In the genomic region with DNA sequence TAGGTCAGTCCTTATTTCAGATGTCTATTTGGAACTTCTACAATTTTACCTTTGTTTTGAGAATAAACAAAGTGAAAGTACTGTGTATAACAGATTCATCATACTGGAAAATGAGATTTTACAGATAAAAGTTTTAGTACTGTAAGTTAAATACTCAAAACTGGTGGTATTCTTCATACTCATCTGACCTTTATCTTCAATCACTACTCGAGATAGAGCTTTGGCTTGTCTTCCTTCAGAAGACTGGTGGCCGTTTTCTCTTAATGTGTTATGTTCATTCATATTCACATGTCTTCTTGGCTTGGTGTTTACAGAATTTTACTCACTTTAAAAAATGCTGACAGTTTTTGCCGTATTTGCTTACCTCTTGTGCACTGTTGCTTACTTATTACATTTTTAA, we compare ENCODE assay signal across 8 cellular contexts. TPM values are rescaled to one million over a fixed set of nuclear protein-coding genes. Genes with fewer than 3 reads are reported as not detected.
DNase-seq lines count a peak whose midpoint lies in the region; ATAC-seq and TF ChIP-seq lines count a peak whose summit lies in the region.

No MANE protein-coding gene starts in this region.

- peak overlapping the region; percentile 18 to 42 for H3K9ac ChIP-seq in liver (ENCODE audit: low read depth in 1 of 2, low read length in 2 of 2)

- H3K4me1 ChIP-seq in heart left ventricle = peaks cover 0 to 75% (median 48%) of the 10 kb centered on the region in 12 donors
- peaks cover 11 to 43% (median 35%) of the 10 kb centered on the region in 4 donors for H3K4me1 ChIP-seq in liver (ENCODE audit: control insufficient read depth in 4 of 4, insufficient read depth in 4 of 4, low read length in 3 of 4)
- peaks cover 36% of the 10 kb centered on the region for H3K4me1 ChIP-seq in upper lobe of right lung

- H3K4me1 Mint-ChIP-seq in activated T-helper 17 cell treated with anti-CD3 and anti-CD28 coated beads, Interleukin-2, amount 50 U/mL, for 72 hours = peaks cover 28% of the 10 kb centered on the region

- ATAC-seq in heart left ventricle (no peak), upper lobe of right lung (no peak), HG03095 (IDR thresholded peaks at IDR 0.05; ENCODE audit: unreplicated experiment) (no peak), GM19328 (IDR thresholded peaks at IDR 0.05; ENCODE audit: unreplicated experiment) (no peak), esophagus mucosa (no peak)
- ATAC-seq in activated T-helper 17 cell treated with anti-CD3 and anti-CD28 coated beads, Interleukin-2, amount 50 U/mL, for 72 hours (replicated peaks) = peak; percentile 30

- H3K36me3 Mint-ChIP-seq in activated T-helper 17 cell treated with anti-CD3 and anti-CD28 coated beads, Interleukin-2, amount 50 U/mL, for 72 hours (ENCODE audit: low read depth) = peaks cover 12% of the 10 kb centered on the region

- H3K27me3 Mint-ChIP-seq in activated T-helper 17 cell treated with anti-CD3 and anti-CD28 coated beads, Interleukin-2, amount 50 U/mL, for 72 hours = no peaks in the 10 kb centered on the region

- intact Hi-C loops in heart left ventricle (cut with DNase I) = loop anchor here in 4 of 10 donors (5.0 to 10.0 kb wide), 4 partner anchors 51 to 541 kb away; partner anchors contain the start of gene HNMT (in 2 of the 4)
- intact Hi-C loops in cardiac septum (cut with DNase I) = loop anchor here (5.0 to 10.0 kb wide), 2 partner anchors 201 to 536 kb away; no protein-coding TSS in a partner anchor
- intact Hi-C loops in upper lobe of right lung (cut with DNase I) = no loop called here

- no peaks in the 10 kb centered on the region for H3K36me3 ChIP-seq in heart left ventricle
- H3K36me3 ChIP-seq in liver (ENCODE audit: control insufficient read depth in 4 of 4, insufficient read depth in 3 of 4, low read depth in 1 of 4, low read length in 3 of 4) = no peaks in the 10 kb centered on the region
- no peaks in the 10 kb centered on the region for H3K36me3 ChIP-seq in upper lobe of right lung

- TF ChIP-seq RAD21 in liver (IDR thresholded peaks at IDR 0.05) = no peak

- no peaks in the 10 kb centered on the region for H3K9me3 Mint-ChIP-seq in activated T-helper 17 cell treated with anti-CD3 and anti-CD28 coated beads, Interleukin-2, amount 50 U/mL, for 72 hours

- H3K27ac Mint-ChIP-seq in activated T-helper 17 cell treated with anti-CD3 and anti-CD28 coated beads, Interleukin-2, amount 50 U/mL, for 72 hours = peak overlapping the region; percentile 97

- H3K4me3 ChIP-seq in heart left ventricle (peak overlapping the region in 10 of 12 donors; percentile 75 to 97 (median 94)), liver (ENCODE audit: low read depth in 1 of 3, low read length in 3 of 3) (peak overlapping the region in 1 of 3 donors; percentile 99), upper lobe of right lung (peak overlapping the region; percentile 91)

- 21 to 26% (median 25%) methylated on average over 3 of the region's 3 CpGs for WGBS in heart left ventricle, 4 donors
- 11% methylated on average over 3 of the region's 3 CpGs for WGBS in liver

- peak overlapping the region; percentile 96 for H3K4me3 Mint-ChIP-seq in activated T-helper 17 cell treated with anti-CD3 and anti-CD28 coated beads, Interleukin-2, amount 50 U/mL, for 72 hours

- no peak for TF ChIP-seq CTCF in heart left ventricle (IDR thresholded peaks at IDR 0.05)
- no peak for TF ChIP-seq CTCF in liver (IDR thresholded peaks at IDR 0.05; ENCODE audit: low read depth, low read length, missing input control)
- TF ChIP-seq CTCF in upper lobe of right lung (IDR thresholded peaks at IDR 0.05) = no peak

- H3K27ac ChIP-seq in heart left ventricle (peak overlapping the region in 2 of 12 donors; percentile 93 to 94), liver (ENCODE audit: low read depth in 1 of 2, low read length in 2 of 2) (peak overlapping the region; percentile 15 to 48), upper lobe of right lung (no peak overlapping the region)

- H3K27me3 ChIP-seq in heart left ventricle (no peaks in the 10 kb centered on the region), liver (ENCODE audit: control insufficient read depth in 4 of 4, insufficient read depth in 4 of 4, low read length in 3 of 4) (no peaks in the 10 kb centered on the region), upper lobe of right lung (no peaks in the 10 kb centered on the region)

- no peak for TF ChIP-seq POLR2A in heart left ventricle (IDR thresholded peaks at IDR 0.05)

- no peak for DNase-seq in heart left ventricle
- no peak for DNase-seq in cardiac septum (ENCODE audit: low spot score)
- no peak for DNase-seq in upper lobe of right lung

- H3K9me3 ChIP-seq in heart left ventricle = no peaks in the 10 kb centered on the region
- H3K9me3 ChIP-seq in liver (ENCODE audit: control insufficient read depth in 4 of 4, low read length in 3 of 4) = no peaks in the 10 kb centered on the region
- H3K9me3 ChIP-seq in upper lobe of right lung = no peaks in the 10 kb centered on the region

TF ChIP-seq in liver, 16 proteins besides CTCF, POLR2A, EP300 and RAD21:
- TF ChIP-seq HNF4G (IDR thresholded peaks at IDR 0.05) = no peak
- TF ChIP-seq REST (IDR thresholded peaks at IDR 0.05) = no peak
- no peak for TF ChIP-seq NR2F2 (IDR thresholded peaks at IDR 0.05)
- TF ChIP-seq FOXA2 (IDR thresholded peaks at IDR 0.05) = no peak
- no peak for TF ChIP-seq EGR1 (IDR thresholded peaks at IDR 0.05; ENCODE audit: low read depth in 2 of 2)
- TF ChIP-seq MAX (IDR thresholded peaks at IDR 0.05) = no peak
- TF ChIP-seq FOXA1 (IDR thresholded peaks at IDR 0.05) = no peak
- no peak for TF ChIP-seq ZBTB33 (IDR thresholded peaks at IDR 0.05)
- no peak for TF ChIP-seq HNF4A (conservative IDR thresholded peaks at IDR 0.05)
- no peak for TF ChIP-seq YY1 (IDR thresholded peaks at IDR 0.05)
- no peak for TF ChIP-seq JUND (IDR thresholded peaks at IDR 0.05)
- no peak for TF ChIP-seq SP1 (IDR thresholded peaks at IDR 0.05)
- TF ChIP-seq TAF1 (conservative IDR thresholded peaks at IDR 0.05) = no peak
- TF ChIP-seq ATF3 (IDR thresholded peaks at IDR 0.05) = no peak
- TF ChIP-seq RXRA (IDR thresholded peaks at IDR 0.05) = no peak
- no peak for TF ChIP-seq GABPA (IDR thresholded peaks at IDR 0.05 in 1 of 2, conservative IDR thresholded peaks at IDR 0.05 in 1 of 2)

RNA-seq across cellular contexts. Expression of gene SPOPL, which starts 2.1 kb away (rescaled TPM):
- total RNA-seq in heart left ventricle (10 to 100 TPM; 11.4 to 20.6 (median 17.7) TPM), cardiac septum (15.4 TPM), liver (10 to 100 TPM; 15.2 to 15.8 TPM), upper lobe of right lung (26.3 TPM), esophagus mucosa (8.8 TPM)
- polyA plus RNA-seq in heart left ventricle (1 to 10 TPM; 3.0 to 6.4 TPM), liver (1 to 10 TPM; 3.4 to 3.7 TPM)
- total RNA-seq in activated T-helper 17 cell treated with anti-CD3 and anti-CD28 coated beads, Interleukin-2, amount 50 U/mL, for 72 hours = 10 to 100 TPM; 12.8 to 15.6 TPM
